2 cellular contexts compared by ENCODE assay signal in genomic region chr11:87604350-87604749, GRCh38.
TF ChIP-seq lines count a peak whose summit lies in the region.

No MANE protein-coding gene starts in this region.

TF ChIP-seq in GM23338, 12 proteins besides CTCF, POLR2A, EP300 and RAD21:
- TF ChIP-seq CREB1 (CRISPR knock-in tag; IDR thresholded peaks at IDR 0.05; ENCODE audit: low read depth) (no peak), ZNF331 (CRISPR knock-in tag; IDR thresholded peaks at IDR 0.05; ENCODE audit: low read depth) (no peak), EZH2 (IDR thresholded peaks at IDR 0.05; ENCODE audit: low read depth, unreplicated experiment) (no peak), ZNF114 (CRISPR knock-in tag; IDR thresholded peaks at IDR 0.05) (no peak), POLR2AphosphoS5 (IDR thresholded peaks at IDR 0.05; ENCODE audit: low read depth) (no peak), REST (IDR thresholded peaks at IDR 0.05; ENCODE audit: unreplicated experiment) (no peak), STAT1 (IDR thresholded peaks at IDR 0.05; ENCODE audit: unreplicated experiment) (no peak), NANOG (IDR thresholded peaks at IDR 0.05; ENCODE audit: borderline replicate concordance) (no peak), ZNF462 (CRISPR knock-in tag; IDR thresholded peaks at IDR 0.05) (no peak), ETS1 (IDR thresholded peaks at IDR 0.05) (no peak), EZH2phosphoT487 (IDR thresholded peaks at IDR 0.05; ENCODE audit: unreplicated experiment) (no peak), JUNB (IDR thresholded peaks at IDR 0.05; ENCODE audit: unreplicated experiment) (no peak)

TF ChIP-seq in H1, 55 proteins besides CTCF, POLR2A, EP300 and RAD21:
- TF ChIP-seq TAF7 (optimal IDR thresholded peaks at IDR 0.05; ENCODE audit: borderline replicate concordance, low read depth, low read length), result no peak
- TF ChIP-seq SP4 (IDR thresholded peaks at IDR 0.05; ENCODE audit: low read length), result no peak
- no peak for TF ChIP-seq SIN3A (conservative IDR thresholded peaks at IDR 0.05 in 1 of 2, IDR thresholded peaks at IDR 0.05 in 1 of 2; ENCODE audit: low read depth in 1 of 2, low read length in 2 of 2)
- no peak for TF ChIP-seq RNF2 (IDR thresholded peaks at IDR 0.05; ENCODE audit: borderline replicate concordance, low read depth, low read length, missing control alignments, poor library complexity, severe bottlenecking)
- TF ChIP-seq SRF (IDR thresholded peaks at IDR 0.05; ENCODE audit: low read depth, low read length), result no peak
- no peak for TF ChIP-seq SUZ12 (IDR thresholded peaks at IDR 0.05; ENCODE audit: low read length)
- TF ChIP-seq CHD2 (IDR thresholded peaks at IDR 0.05; ENCODE audit: low read length), result no peak
- TF ChIP-seq KDM1A (IDR thresholded peaks at IDR 0.05; ENCODE audit: borderline replicate concordance, low read length), result no peak
- TF ChIP-seq RXRA (IDR thresholded peaks at IDR 0.05; ENCODE audit: insufficient read depth, low read depth, low read length), result no peak
- no peak for TF ChIP-seq BRCA1 (IDR thresholded peaks at IDR 0.05; ENCODE audit: low read depth, low read length)
- no peak for TF ChIP-seq SP1 (IDR thresholded peaks at IDR 0.05; ENCODE audit: low read depth, low read length)
- TF ChIP-seq ATF2 (IDR thresholded peaks at IDR 0.05; ENCODE audit: low read length), result no peak
- TF ChIP-seq USF2 (IDR thresholded peaks at IDR 0.05; ENCODE audit: low read length), result no peak
- TF ChIP-seq EGR1 (IDR thresholded peaks at IDR 0.05; ENCODE audit: borderline replicate concordance, low read depth, low read length), result no peak
- TF ChIP-seq HDAC2 (IDR thresholded peaks at IDR 0.05; ENCODE audit: borderline replicate concordance in 1 of 2, low read depth in 2 of 2, low read length in 2 of 2), result no peak
